ENCODE assay signal across 9 cellular contexts in the genomic region with DNA sequence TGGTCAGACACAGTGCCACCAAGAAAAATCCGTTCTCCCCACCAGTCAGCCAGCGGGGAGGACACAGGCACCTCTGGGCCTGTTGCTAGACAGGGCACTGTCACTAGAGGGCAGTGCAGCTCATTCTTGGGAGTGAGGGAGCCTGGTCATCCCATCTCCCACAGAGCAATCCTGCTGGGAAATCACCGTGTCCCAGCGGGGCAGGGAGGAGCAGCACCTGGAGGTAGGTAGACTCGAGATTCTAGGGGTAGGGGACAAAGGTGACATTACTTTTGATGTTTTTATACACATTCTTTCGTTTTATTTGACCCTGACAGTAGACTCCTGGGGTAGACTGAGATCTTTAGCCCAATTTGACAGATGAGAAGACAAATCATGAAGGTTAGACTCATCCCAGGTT. TPM values are rescaled to one million over a fixed set of nuclear protein-coding genes. Genes with fewer than 3 reads are reported as not detected.
DNase-seq lines count a peak whose midpoint lies in the region; ATAC-seq, FAIRE-seq and TF ChIP-seq lines count a peak whose summit lies in the region.
"Had no signal": no experiment of that assay in that cellular context is flagged by ENCODE, and none has a peak within 500 bp of the region (broad histone marks: within the 10 kb centered on the region; RNA-seq: fewer than 3 reads in every experiment).

No MANE protein-coding gene starts in this region.

- H3K27ac ChIP-seq in VCaP (no peak overlapping the region), keratinocyte (ENCODE audit: control insufficient read depth, insufficient read depth, low read length) (no peak overlapping the region)

- H4K20me1 ChIP-seq in keratinocyte (ENCODE audit: control insufficient read depth, extremely low read depth, insufficient read depth, low read length), result no peaks in the 10 kb centered on the region

- TF ChIP-seq CTCF in VCaP (conservative IDR thresholded peaks at IDR 0.05), result peak; percentile 94
- peak; percentile 95 to 100 (median 99) for TF ChIP-seq CTCF in keratinocyte (optimal IDR thresholded peaks at IDR 0.05 in 1 of 3, IDR thresholded peaks at IDR 0.05 in 1 of 3, conservative IDR thresholded peaks at IDR 0.05 in 1 of 3; ENCODE audit: extremely low read depth in 1 of 3, insufficient read depth in 2 of 3, low read length in 3 of 3)

- ATAC-seq in HG02852 (IDR thresholded peaks at IDR 0.05; ENCODE audit: unreplicated experiment), result peak; percentile 68

- no peak overlapping the region for H3K4me3 ChIP-seq in keratinocyte (ENCODE audit: control insufficient read depth in 2 of 3, extremely low read depth in 1 of 3, insufficient read depth in 2 of 3, low read depth in 1 of 3, low read length in 3 of 3)

- DNase-seq in NCI-H1417 (lab: John Stamatoyannopoulos, UW), result peak; percentile 63 to 88 (median 72)
- DNase-seq in NCI-H1417 treated with DMSO at 0.1 percent for 48 hours (lab: John Stamatoyannopoulos, UW), result no peak
- peak; percentile 29 for DNase-seq in NCI-H2029 treated with DMSO at 0.1 percent for 48 hours (lab: John Stamatoyannopoulos, UW)
- DNase-seq in T47D (ENCODE audit: low read depth in 1 of 2, low spot score in 1 of 2), result peak; percentile 86 to 89
- DNase-seq in keratinocyte (ENCODE audit: low read depth, low spot score), result peak; percentile 40
- DNase-seq in stimulated activated CD4-positive, alpha-beta T cell treated with anti-CD3 and anti-CD28 coated beads, Interleukin-2, amount 100 ng/mL, for 24 hours, result peak; percentile 81 to 82

- no peak overlapping the region for H2AFZ ChIP-seq in keratinocyte (ENCODE audit: control insufficient read depth, low read length)

- H3K36me3 ChIP-seq in keratinocyte (ENCODE audit: control insufficient read depth in 2 of 2, extremely low read depth in 1 of 2, insufficient read depth in 2 of 2, low read length in 2 of 2), result no peaks in the 10 kb centered on the region

- no peaks in the 10 kb centered on the region for H3K79me2 ChIP-seq in keratinocyte (ENCODE audit: control insufficient read depth, insufficient read depth, low read length)

- dilution Hi-C loops in keratinocyte (cut with MboI; ENCODE audit: extremely low pct_ligation_motif_present, low sequenced_read_pairs), result no loop called here

- in situ Hi-C loops in T47D (cut with HindIII; ENCODE audit: low pct_unique_long_range_greater_than_20kb, low sequenced_read_pairs), result no loop called here

- H3K4me2 ChIP-seq in keratinocyte (ENCODE audit: control insufficient read depth, extremely low read depth, insufficient read depth, low read depth, low read length), result no peak overlapping the region

- H3K4me1 ChIP-seq in keratinocyte (ENCODE audit: control insufficient read depth, extremely low read depth, insufficient read depth, low read length), result no peaks in the 10 kb centered on the region

- FAIRE-seq in keratinocyte (lab: Jason Lieb, UNC), result peak; percentile 82
- FAIRE-seq: A204.1 had no signal

- H3K27me3 ChIP-seq in keratinocyte (ENCODE audit: control insufficient read depth, extremely low read depth, insufficient read depth, low read length), result peaks cover 15% of the 10 kb centered on the region

- no peaks in the 10 kb centered on the region for H3K9me3 ChIP-seq in keratinocyte (ENCODE audit: control insufficient read depth, low read depth, low read length)

- no peak overlapping the region for H3K9ac ChIP-seq in keratinocyte (ENCODE audit: control insufficient read depth, extremely low read depth, insufficient read depth, low read length)

- H3K9me1 ChIP-seq in keratinocyte (ENCODE audit: control insufficient read depth, extremely low read depth, insufficient read depth, low read length), result no peaks in the 10 kb centered on the region

RNA-seq across cellular contexts. Expression of gene CAMK1G, which starts 6.7 kb away (rescaled TPM):
- polyA plus RNA-seq in keratinocyte, result 0.02 TPM in 1 of 3 replicates, not detected in the others
- polyA plus RNA-seq in keratinocyte (2011; ENCODE audit: low read depth), result not detected
- polyA plus RNA-seq in keratinocyte (2011; cell fraction: cytosol; rRNA removed), result not detected in 2 replicates
- not detected in 2 replicates for polyA plus RNA-seq in keratinocyte (2011; cell fraction: nucleus; rRNA removed)
- polyA plus RNA-seq in keratinocyte (2012; ENCODE audit: low replicate concordance), result 0.11 TPM in 1 of 2 replicates, not detected in the other
- not detected in 3 replicates for polyA minus RNA-seq in keratinocyte
- not detected for polyA minus RNA-seq in keratinocyte (2011; cell fraction: cytosol; rRNA and poly(A)+ RNA removed)
- polyA minus RNA-seq in keratinocyte (2011; cell fraction: nucleus; rRNA and poly(A)+ RNA removed), result not detected in 2 replicates
